Comparison of ENCODE assay signal across 1 cellular context in the genomic region with DNA sequence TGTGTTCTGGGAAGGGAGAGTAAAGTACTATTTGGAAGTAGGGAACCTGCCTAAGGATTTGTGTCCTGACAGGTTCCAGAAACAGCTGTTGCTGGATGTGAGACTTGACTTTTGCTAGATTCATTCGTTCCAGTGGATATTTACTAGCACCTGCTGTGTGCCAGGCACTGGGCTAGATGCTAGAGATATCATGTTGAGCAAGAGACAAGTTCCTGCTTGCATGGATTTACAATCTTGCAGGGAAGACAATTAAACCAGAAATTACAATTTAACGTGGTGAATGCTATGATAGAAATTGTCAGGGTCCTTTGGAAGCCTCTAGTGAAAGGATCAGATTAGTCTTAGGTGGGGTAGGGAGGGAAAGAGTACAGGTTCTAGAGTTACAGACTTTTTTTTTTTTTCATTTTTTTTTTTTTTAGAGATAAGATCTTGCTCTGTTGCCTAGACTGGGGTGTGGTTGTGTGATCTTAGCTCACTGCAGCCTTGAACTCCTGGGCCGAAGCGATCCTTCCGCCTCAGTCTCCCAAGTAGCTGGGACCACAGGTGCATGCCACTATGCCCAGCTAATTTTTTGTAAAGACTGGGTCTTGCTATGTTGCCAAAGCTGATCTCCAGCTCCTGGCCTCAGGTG.
TF ChIP-seq lines count a peak whose summit lies in the region.

No MANE protein-coding gene starts in this region.

TF ChIP-seq in HEK293, 187 proteins besides CTCF, POLR2A, EP300 and RAD21 (continued from another document):
- TF ChIP-seq ZBTB11 (tag by site-specific recombination; conservative IDR thresholded peaks at IDR 0.05; ENCODE audit: low read depth) (no peak), ZXDB (tag by site-specific recombination; IDR thresholded peaks at IDR 0.05) (peak; percentile 38; the same call in 1 of the 2 replicates), PRDM10 (tag by site-specific recombination; IDR thresholded peaks at IDR 0.05) (peak; percentile 25; the same call in 1 of the 2 replicates), SALL2 (tag by site-specific recombination; IDR thresholded peaks at IDR 0.05; ENCODE audit: borderline replicate concordance) (no peak), KLF8 (tag by site-specific recombination; IDR thresholded peaks at IDR 0.05) (peak; percentile 44; the same call in 1 of the 2 replicates), FEZF1 (tag by site-specific recombination; IDR thresholded peaks at IDR 0.05) (no peak), PRDM1 (tag by site-specific recombination; IDR thresholded peaks at IDR 0.05) (0 out of 2 replicates have a peak, but pooled peaks have one; percentile 11), ZNF626 (tag by site-specific recombination; IDR thresholded peaks at IDR 0.05) (no peak), ZIC2 (tag by site-specific recombination; IDR thresholded peaks at IDR 0.05) (peak; percentile 48; the same call in 1 of the 2 replicates), ZNF398 (tag by site-specific recombination; IDR thresholded peaks at IDR 0.05) (peak; percentile 19; the same call in 1 of the 2 replicates), ZBTB8A (tag by site-specific recombination; IDR thresholded peaks at IDR 0.05) (peak; percentile 26; the same call in 1 of the 2 replicates), GLIS1 (tag by site-specific recombination; IDR thresholded peaks at IDR 0.05) (peak; percentile 64), PRDM6 (tag by site-specific recombination; IDR thresholded peaks at IDR 0.05) (peak; percentile 74), ZSCAN18 (tag by site-specific recombination; IDR thresholded peaks at IDR 0.05) (no peak), BCL11A (tag by site-specific recombination; IDR thresholded peaks at IDR 0.05; ENCODE audit: low read depth) (no peak), ZBTB17 (tag by site-specific recombination; IDR thresholded peaks at IDR 0.05) (peak; percentile 65)
- TF ChIP-seq, protein P1, sequence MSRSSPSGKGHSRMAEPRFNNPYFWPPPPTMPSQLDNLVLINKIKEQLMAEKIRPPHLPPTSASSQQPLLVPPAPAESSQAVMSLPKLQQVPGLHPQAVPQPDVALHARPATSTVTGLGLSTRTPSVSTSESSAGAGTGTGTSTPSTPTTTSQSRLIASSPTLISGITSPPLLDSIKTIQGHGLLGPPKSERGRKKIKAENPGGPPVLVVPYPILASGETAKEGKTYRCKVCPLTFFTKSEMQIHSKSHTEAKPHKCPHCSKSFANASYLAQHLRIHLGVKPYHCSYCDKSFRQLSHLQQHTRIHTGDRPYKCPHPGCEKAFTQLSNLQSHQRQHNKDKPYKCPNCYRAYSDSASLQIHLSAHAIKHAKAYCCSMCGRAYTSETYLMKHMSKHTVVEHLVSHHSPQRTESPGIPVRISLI (tag by site-specific recombination; IDR thresholded peaks at IDR 0.05), result peak; percentile 82
- TF ChIP-seq, protein P2, sequence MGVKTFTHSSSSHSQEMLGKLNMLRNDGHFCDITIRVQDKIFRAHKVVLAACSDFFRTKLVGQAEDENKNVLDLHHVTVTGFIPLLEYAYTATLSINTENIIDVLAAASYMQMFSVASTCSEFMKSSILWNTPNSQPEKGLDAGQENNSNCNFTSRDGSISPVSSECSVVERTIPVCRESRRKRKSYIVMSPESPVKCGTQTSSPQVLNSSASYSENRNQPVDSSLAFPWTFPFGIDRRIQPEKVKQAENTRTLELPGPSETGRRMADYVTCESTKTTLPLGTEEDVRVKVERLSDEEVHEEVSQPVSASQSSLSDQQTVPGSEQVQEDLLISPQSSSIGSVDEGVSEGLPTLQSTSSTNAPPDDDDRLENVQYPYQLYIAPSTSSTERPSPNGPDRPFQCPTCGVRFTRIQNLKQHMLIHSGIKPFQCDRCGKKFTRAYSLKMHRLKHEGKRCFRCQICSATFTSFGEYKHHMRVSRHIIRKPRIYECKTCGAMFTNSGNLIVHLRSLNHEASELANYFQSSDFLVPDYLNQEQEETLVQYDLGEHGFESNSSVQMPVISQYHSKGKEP (tag by site-specific recombination; IDR thresholded peaks at IDR 0.05), result peak; percentile 84
